In genomic region chr11:64796047-64796756, GRCh38 we compare ENCODE assay signal across 32 cellular contexts. TPM values are rescaled to one million over a fixed set of nuclear protein-coding genes. Genes with fewer than 3 reads are reported as not detected.
DNase-seq lines count a peak whose midpoint lies in the region; ATAC-seq, FAIRE-seq and TF ChIP-seq lines count a peak whose summit lies in the region.
"Had no signal": no experiment of that assay in that cellular context is flagged by ENCODE, and none has a peak within 500 bp of the region (broad histone marks: within the 10 kb centered on the region; RNA-seq: fewer than 3 reads in every experiment).

No MANE protein-coding gene starts in this region.

- in situ Hi-C loops in K562 (cut with MboI) = no loop called here

- H3K4me3 Mint-ChIP-seq in stimulated activated memory B cell treated with anti-CD40 and anti-IgM and Interleukin-4, amounts not matched to agents 10 μg/mL and 1 μg/mL and 100 μg/mL, for 72 hours = no peak overlapping the region
- H3K4me3 Mint-ChIP-seq: activated CD4-positive, alpha-beta memory T cell treated with anti-CD3 and anti-CD28 coated beads for 36 hours; CD8-positive, alpha-beta memory T cell; endodermal cell; nephron; stimulated activated naive CD8-positive, alpha-beta T cell treated with anti-CD3 and anti-CD28 coated beads, Interleukin-15, amount 100 ng/mL, for 72 hours; WTC11 had no signal

- no peaks in the 10 kb centered on the region for H3K9me3 ChIP-seq in KOPT-K1 (ENCODE audit: insufficient read depth, low read length, poor library complexity, severe bottlenecking)
- H3K9me3 ChIP-seq in K562 (replicated peaks; ENCODE audit: control insufficient read depth, insufficient read depth, low read depth, low read length) = no peaks in the 10 kb centered on the region
- H3K9me3 ChIP-seq: gastrocnemius medialis, thyroid gland had no signal

- H3K4me2 ChIP-seq in K562 (ENCODE audit: insufficient read depth, low read length) = no peak overlapping the region

- CTCF ChIA-PET in K562 (lab: Yijun Ruan, JAX; ENCODE audit: low intra/inter-chr PET ratio) = no interaction called here

- TF ChIP-seq POLR2A in K562 (conservative IDR thresholded peaks at IDR 0.05) = no peak

- no peak for TF ChIP-seq CTCF in K562 (IDR thresholded peaks at IDR 0.05 in 2 of 3, conservative IDR thresholded peaks at IDR 0.05 in 1 of 3; ENCODE audit: insufficient read depth in 2 of 3, low read depth in 1 of 3, low read length in 3 of 3)

- TF ChIP-seq EP300 in K562 (IDR thresholded peaks at IDR 0.05; ENCODE audit: low read length) = no peak

- peaks cover 60% of the 10 kb centered on the region for H3K36me3 Mint-ChIP-seq in stimulated activated memory B cell treated with anti-CD40 and anti-IgM and Interleukin-4, amounts not matched to agents 10 μg/mL and 1 μg/mL and 100 μg/mL, for 72 hours
- H3K36me3 Mint-ChIP-seq: WTC11 had no signal

- ATAC-seq in activated CD4-positive, CD25-positive, alpha-beta regulatory T cell treated with anti-CD3 and anti-CD28 coated beads, Interleukin-2, amount 50 U/mL, for 24 hours = no peak
- ATAC-seq in K562 = no peak
- no peak for ATAC-seq in stimulated activated memory B cell treated with anti-CD40 and anti-IgM and Interleukin-4, amounts not matched to agents 10 μg/mL and 1 μg/mL and 100 μg/mL, for 72 hours
- ATAC-seq in HG03196 (IDR thresholded peaks at IDR 0.05; ENCODE audit: unreplicated experiment) = no peak
- ATAC-seq: gastrocnemius medialis; left ventricle myocardium superior; Right ventricle myocardium inferior; sciatic nerve; stimulated activated naive CD8-positive, alpha-beta T cell treated with anti-CD3 and anti-CD28 coated beads, Interleukin-15, amount 100 ng/mL, for 72 hours; WTC11 had no signal

- peaks cover 54% of the 10 kb centered on the region for H3K4me1 Mint-ChIP-seq in stimulated activated memory B cell treated with anti-CD40 and anti-IgM and Interleukin-4, amounts not matched to agents 10 μg/mL and 1 μg/mL and 100 μg/mL, for 72 hours
- H3K4me1 Mint-ChIP-seq: endodermal cell, WTC11 had no signal

- H3K27ac ChIP-seq in KOPT-K1 (ENCODE audit: low read depth, low read length, poor library complexity, severe bottlenecking) (peak overlapping the region; percentile 19), K562 (ENCODE audit: extremely low read depth, low read depth, low read length) (no peak overlapping the region)
- H3K27ac ChIP-seq: 22Rv1, cardiac muscle cell, gastrocnemius medialis, thyroid gland had no signal

- H3K27ac Mint-ChIP-seq in stimulated activated memory B cell treated with anti-CD40 and anti-IgM and Interleukin-4, amounts not matched to agents 10 μg/mL and 1 μg/mL and 100 μg/mL, for 72 hours = peak overlapping the region; percentile 76
- H3K27ac Mint-ChIP-seq: activated CD4-positive, alpha-beta memory T cell treated with anti-CD3 and anti-CD28 coated beads for 36 hours; endodermal cell; nephron; progenitor cell of endocrine pancreas; WTC11 had no signal

- FAIRE-seq in K562 (lab: Jason Lieb, UNC) = no peak

- peaks cover 10 to 50% of the 10 kb centered on the region in 2 experiments for H3K4me1 ChIP-seq in K562 (replicated peaks in 1 of 2; ENCODE audit: control insufficient read depth in 2 of 2, insufficient read depth in 2 of 2, low read length in 2 of 2)
- H3K4me1 ChIP-seq: gastrocnemius medialis, thyroid gland had no signal

- no peak overlapping the region for H2AFZ ChIP-seq in K562 (ENCODE audit: low read depth, low read length)

- POLR2A ChIA-PET in K562 (lab: Yijun Ruan, JAX) = no interaction called here

- H4K20me1 ChIP-seq in K562 (replicated peaks; ENCODE audit: control insufficient read depth, insufficient read depth, low read length) = no peaks in the 10 kb centered on the region

- no peaks in the 10 kb centered on the region for H3K9me1 ChIP-seq in K562 (ENCODE audit: control insufficient read depth, insufficient read depth, low read length)

- WGBS in K562 (ENCODE audit: insufficient coverage, low coverage, missing lambda C conversion rate) = 81% methylated on average over 15 of the region's 19 CpGs

- no peak for TF ChIP-seq RAD21 in K562 (CRISPR knock-in tag; conservative IDR thresholded peaks at IDR 0.05 in 1 of 2, IDR thresholded peaks at IDR 0.05 in 1 of 2)

- no peaks in the 10 kb centered on the region for H3K27me3 Mint-ChIP-seq in stimulated activated memory B cell treated with anti-CD40 and anti-IgM and Interleukin-4, amounts not matched to agents 10 μg/mL and 1 μg/mL and 100 μg/mL, for 72 hours
- H3K27me3 Mint-ChIP-seq: activated CD4-positive, alpha-beta memory T cell treated with anti-CD3 and anti-CD28 coated beads for 36 hours; progenitor cell of endocrine pancreas; stimulated activated naive CD8-positive, alpha-beta T cell treated with anti-CD3 and anti-CD28 coated beads, Interleukin-15, amount 100 ng/mL, for 72 hours had no signal

- H3K4me3 ChIP-seq in K562 = no peak overlapping the region
- H3K4me3 ChIP-seq: cardiac muscle cell, gastrocnemius medialis, thyroid gland had no signal

- no peaks in the 10 kb centered on the region for H3K9me3 Mint-ChIP-seq in stimulated activated memory B cell treated with anti-CD40 and anti-IgM and Interleukin-4, amounts not matched to agents 10 μg/mL and 1 μg/mL and 100 μg/mL, for 72 hours
- H3K9me3 Mint-ChIP-seq: activated CD4-positive, alpha-beta memory T cell treated with anti-CD3 and anti-CD28 coated beads for 36 hours; CD8-positive, alpha-beta memory T cell; endodermal cell; nephron; stimulated activated naive CD8-positive, alpha-beta T cell treated with anti-CD3 and anti-CD28 coated beads, Interleukin-15, amount 100 ng/mL, for 72 hours; WTC11 had no signal

- DNase-seq in activated CD4-positive, CD25-positive, alpha-beta regulatory T cell treated with anti-CD3 and anti-CD28 coated beads, Interleukin-2, amount 50 U/mL, for 72 hours = peak; percentile 19
- DNase-seq in K562 (ENCODE audit: extremely low read depth in 1 of 4, low spot score in 3 of 4) (no peak), posterior vena cava (ENCODE audit: low spot score) (no peak), OCI-M1 (lab: John Stamatoyannopoulos, UW) (no peak)
- DNase-seq: activated CD4-positive, alpha-beta memory T cell treated with anti-CD3 and anti-CD28 coated beads for 36 hours; activated gamma-delta T cell; anterior cingulate cortex; CD8-positive, alpha-beta memory T cell; cortex of kidney; endodermal cell; gastrocnemius medialis; GF-D8; hypothalamus; midbrain; NCI-H1417; NCI-H2081 treated with DMSO at 0.1 percent for 48 hours; NCI-H345; NCI-H748 treated with DMSO at 0.1 percent for 48 hours; stimulated activated naive CD8-positive, alpha-beta T cell treated with anti-CD3 and anti-CD28 coated beads, Interleukin-15, amount 100 ng/mL, for 72 hours; thyroid gland had no signal

- intact Hi-C loops in K562 (cut with micrococcal nuclease) (no loop called here), posterior vena cava (cut with DNase I) (no loop called here)

- H3K9ac ChIP-seq in K562 (ENCODE audit: insufficient read depth in 1 of 2, low read depth in 2 of 2, low read length in 2 of 2) = no peak overlapping the region; a peak in 1 of 4 replicates

- H3K79me2 ChIP-seq in K562 (ENCODE audit: control insufficient read depth, insufficient read depth, low read length) = no peaks in the 10 kb centered on the region

- BruUV-seq in K562 (replicated peaks; lab: Mats Ljungman, UMichigan) = no TSS peak

- H3K36me3 ChIP-seq in KOPT-K1 (ENCODE audit: insufficient read depth, low read length) = peaks cover 35% of the 10 kb centered on the region; the same call in 1 of the 2 replicates
- H3K36me3 ChIP-seq in K562 (ENCODE audit: control insufficient read depth, insufficient read depth, low read length) = no peaks in the 10 kb centered on the region
- H3K36me3 ChIP-seq: cardiac muscle cell had no signal

- H3K27me3 ChIP-seq in K562 (ENCODE audit: control insufficient read depth in 2 of 2, insufficient read depth in 2 of 2, low read length in 2 of 2) = no peaks in the 10 kb centered on the region
- H3K27me3 ChIP-seq: cardiac muscle cell, gastrocnemius medialis, thyroid gland had no signal

RNA-seq across cellular contexts. Expression of gene MAP4K2, which starts 6.8 kb away (rescaled TPM):
- 11.3 and 40.1 TPM in 2 replicates for total RNA-seq in K562 (2011; cell fraction: chromatin; rRNA removed; ENCODE audit: low replicate concordance)
- total RNA-seq in K562 (2011; cell fraction: nucleolus; rRNA removed) = 20.5 and 22.5 TPM in 2 replicates
- 7.3 and 11.7 TPM in 2 replicates for total RNA-seq in K562 (2011; cell fraction: nucleoplasm; rRNA removed)
- total RNA-seq in K562 (2014; rRNA removed) (9.6 and 13.7 TPM in 2 replicates), K562 (2014; rRNA removed; fragmentation: Illumina TruSeq; extraction: Trizol) (3.4 and 4.9 TPM in 2 replicates), K562 (2015; rRNA removed; fragmentation: Illumina TruSeq; extraction: Trizol) (7.0 and 8.5 TPM in 2 replicates), K562 (2021) (13.9 and 14.5 TPM in 2 replicates), posterior vena cava (10 to 100 TPM; 13.2 to 14.7 TPM)
- polyA plus RNA-seq in K562 (2011; rRNA removed) (7.3 and 11.2 TPM in 2 replicates), K562 (2014; fragmentation: Illumina TruSeq; extraction: Trizol) (8.5 and 12.2 TPM in 2 replicates), K562 (2014; fragmentation: Nextera tagmentation; extraction: Ambion mirVana) (under 1 TPM; 0.13 to 0.39 TPM), K562 (2014; rRNA removed) (10.5 and 11.6 TPM in 2 replicates)
- polyA plus RNA-seq in K562 (2011; cell fraction: cytosol; rRNA removed) = 11.2 and 14.4 TPM in 2 replicates
- polyA plus RNA-seq in K562 (2011; cell fraction: nucleus; rRNA removed) = 40.2 and 43.0 TPM in 2 replicates
- polyA plus RNA-seq in K562 (2012) = 9.6 and 14.0 TPM in 2 replicates
- 5.1 and 6.7 TPM in 2 replicates for polyA minus RNA-seq in K562 (2011; rRNA and poly(A)+ RNA removed)
- polyA minus RNA-seq in K562 (2011; cell fraction: cytosol; rRNA and poly(A)+ RNA removed) = 8.8 and 11.1 TPM in 2 replicates
- 5.8 and 12.4 TPM in 2 replicates for polyA minus RNA-seq in K562 (2011; cell fraction: nucleus; rRNA and poly(A)+ RNA removed)

RNA-seq across cellular contexts. Expression of gene MEN1, which starts 14.1 kb away (rescaled TPM):
- 33.3 and 80.8 TPM in 2 replicates for total RNA-seq in K562 (2011; cell fraction: chromatin; rRNA removed; ENCODE audit: low replicate concordance)
- total RNA-seq in K562 (2011; cell fraction: nucleolus; rRNA removed) = 78.7 and 86.4 TPM in 2 replicates
- 51.5 and 54.8 TPM in 2 replicates for total RNA-seq in K562 (2011; cell fraction: nucleoplasm; rRNA removed)
- total RNA-seq in K562 (2014; rRNA removed) (24.3 and 29.4 TPM in 2 replicates), K562 (2014; rRNA removed; fragmentation: Illumina TruSeq; extraction: Trizol) (6.3 and 7.3 TPM in 2 replicates), K562 (2015; rRNA removed; fragmentation: Illumina TruSeq; extraction: Trizol) (12.3 and 15.0 TPM in 2 replicates), K562 (2021) (55.7 and 57.2 TPM in 2 replicates), posterior vena cava (1 to 10 TPM; 9.2 to 9.4 TPM)
- polyA plus RNA-seq in K562 (2011; rRNA removed) (19.3 and 34.7 TPM in 2 replicates), K562 (2014; fragmentation: Illumina TruSeq; extraction: Trizol) (42.7 and 48.3 TPM in 2 replicates), K562 (2014; fragmentation: Nextera tagmentation; extraction: Ambion mirVana) (1 to 10 TPM; 3.4 to 3.9 TPM), K562 (2014; rRNA removed) (40.5 and 42.5 TPM in 2 replicates)
- polyA plus RNA-seq in K562 (2011; cell fraction: cytosol; rRNA removed) = 22.5 and 54.7 TPM in 2 replicates
- 88.7 and 149 TPM in 2 replicates for polyA plus RNA-seq in K562 (2011; cell fraction: nucleus; rRNA removed)
- 41.1 and 44.4 TPM in 2 replicates for polyA plus RNA-seq in K562 (2012)
- 6.3 and 9.1 TPM in 2 replicates for polyA minus RNA-seq in K562 (2011; rRNA and poly(A)+ RNA removed)
- polyA minus RNA-seq in K562 (2011; cell fraction: cytosol; rRNA and poly(A)+ RNA removed) = 24.1 and 29.2 TPM in 2 replicates
- 19.9 and 21.0 TPM in 2 replicates for polyA minus RNA-seq in K562 (2011; cell fraction: nucleus; rRNA and poly(A)+ RNA removed)

RNA-seq across cellular contexts. Expression of gene SF1, which starts 17.9 kb away (rescaled TPM):
- total RNA-seq in K562 (2011; cell fraction: chromatin; rRNA removed; ENCODE audit: low replicate concordance) = 535 and 698 TPM in 2 replicates
- total RNA-seq in K562 (2011; cell fraction: nucleolus; rRNA removed) = 252 and 253 TPM in 2 replicates
- 451 and 617 TPM in 2 replicates for total RNA-seq in K562 (2011; cell fraction: nucleoplasm; rRNA removed)
- total RNA-seq in K562 (2014; rRNA removed) = 141 and 158 TPM in 2 replicates
- 111 and 122 TPM in 2 replicates for total RNA-seq in K562 (2014; rRNA removed; fragmentation: Illumina TruSeq; extraction: Trizol)
- 78.3 and 84.0 TPM in 2 replicates for total RNA-seq in K562 (2015; rRNA removed; fragmentation: Illumina TruSeq; extraction: Trizol)
- 295 and 334 TPM in 2 replicates for total RNA-seq in K562 (2021)
- 64.3 and 88.2 TPM in 2 replicates for polyA plus RNA-seq in K562 (2011; rRNA removed)
- 38.0 and 43.0 TPM in 2 replicates for polyA plus RNA-seq in K562 (2011; cell fraction: cytosol; rRNA removed)
- polyA plus RNA-seq in K562 (2011; cell fraction: nucleus; rRNA removed) = 224 and 275 TPM in 2 replicates
- polyA plus RNA-seq in K562 (2012) = 197 and 225 TPM in 2 replicates
- 207 and 244 TPM in 2 replicates for polyA plus RNA-seq in K562 (2014; fragmentation: Illumina TruSeq; extraction: Trizol)
- 10 to 100 TPM; 13.1 to 14.0 TPM for polyA plus RNA-seq in K562 (2014; fragmentation: Nextera tagmentation; extraction: Ambion mirVana)
- 123 and 131 TPM in 2 replicates for polyA plus RNA-seq in K562 (2014; rRNA removed)
- 94.0 and 130 TPM in 2 replicates for polyA minus RNA-seq in K562 (2011; rRNA and poly(A)+ RNA removed)
- polyA minus RNA-seq in K562 (2011; cell fraction: cytosol; rRNA and poly(A)+ RNA removed) = 61.7 and 83.6 TPM in 2 replicates
- 141 and 236 TPM in 2 replicates for polyA minus RNA-seq in K562 (2011; cell fraction: nucleus; rRNA and poly(A)+ RNA removed)
- total RNA-seq in posterior vena cava = 100 to 1,000 TPM; 181 to 189 TPM

RNA-seq across cellular contexts. Expression of gene PYGM, which starts 36.4 kb away (rescaled TPM):
- 3.2 and 8.8 TPM in 2 replicates for total RNA-seq in K562 (2011; cell fraction: chromatin; rRNA removed; ENCODE audit: low replicate concordance)
- total RNA-seq in K562 (2011; cell fraction: nucleolus; rRNA removed) = 2.1 and 2.3 TPM in 2 replicates
- 2.2 and 2.8 TPM in 2 replicates for total RNA-seq in K562 (2011; cell fraction: nucleoplasm; rRNA removed)
- 0.65 and 1.5 TPM in 2 replicates for total RNA-seq in K562 (2014; rRNA removed)
- total RNA-seq in K562 (2014; rRNA removed; fragmentation: Illumina TruSeq; extraction: Trizol) = 0.29 and 0.32 TPM in 2 replicates
- 0.33 and 0.60 TPM in 2 replicates for total RNA-seq in K562 (2015; rRNA removed; fragmentation: Illumina TruSeq; extraction: Trizol)
- total RNA-seq in K562 (2021) = 0.69 and 1.2 TPM in 2 replicates
- polyA plus RNA-seq in K562 (2011; rRNA removed) = 0.72 and 1.2 TPM in 2 replicates
- polyA plus RNA-seq in K562 (2011; cell fraction: cytosol; rRNA removed) = 0.59 and 1.3 TPM in 2 replicates
- 1.7 and 3.2 TPM in 2 replicates for polyA plus RNA-seq in K562 (2011; cell fraction: nucleus; rRNA removed)
- 0.68 and 0.82 TPM in 2 replicates for polyA plus RNA-seq in K562 (2012)
- 0.76 and 0.87 TPM in 2 replicates for polyA plus RNA-seq in K562 (2014; fragmentation: Illumina TruSeq; extraction: Trizol)
- under 1 TPM; 0.07 to 0.11 TPM for polyA plus RNA-seq in K562 (2014; fragmentation: Nextera tagmentation; extraction: Ambion mirVana)
- 0.55 and 0.68 TPM in 2 replicates for polyA plus RNA-seq in K562 (2014; rRNA removed)
- 0.42 and 0.53 TPM in 2 replicates for polyA minus RNA-seq in K562 (2011; rRNA and poly(A)+ RNA removed)
- 2.1 and 3.9 TPM in 2 replicates for polyA minus RNA-seq in K562 (2011; cell fraction: cytosol; rRNA and poly(A)+ RNA removed)
- 0.78 and 2.2 TPM in 2 replicates for polyA minus RNA-seq in K562 (2011; cell fraction: nucleus; rRNA and poly(A)+ RNA removed)
- 10 to 100 TPM; 19.3 to 43.2 TPM for total RNA-seq in posterior vena cava

RNA-seq across cellular contexts. Expression of gene CDC42BPG, which starts 48.3 kb away (rescaled TPM):
- total RNA-seq in K562 (2011; cell fraction: chromatin; rRNA removed; ENCODE audit: low replicate concordance) = 19.1 and 64.6 TPM in 2 replicates
- 33.3 and 37.9 TPM in 2 replicates for total RNA-seq in K562 (2011; cell fraction: nucleolus; rRNA removed)
- total RNA-seq in K562 (2011; cell fraction: nucleoplasm; rRNA removed) = 16.2 and 19.7 TPM in 2 replicates
- total RNA-seq in K562 (2014; rRNA removed) (4.0 and 7.1 TPM in 2 replicates), K562 (2014; rRNA removed; fragmentation: Illumina TruSeq; extraction: Trizol) (0.99 and 1.1 TPM in 2 replicates), K562 (2015; rRNA removed; fragmentation: Illumina TruSeq; extraction: Trizol) (2.1 and 2.5 TPM in 2 replicates), K562 (2021) (7.4 and 8.8 TPM in 2 replicates), posterior vena cava (under 1 TPM; 0.37 to 0.38 TPM)
- polyA plus RNA-seq in K562 (2011; rRNA removed) (2.2 and 3.6 TPM in 2 replicates), K562 (2014; fragmentation: Illumina TruSeq; extraction: Trizol) (1.8 and 4.6 TPM in 2 replicates), K562 (2014; fragmentation: Nextera tagmentation; extraction: Ambion mirVana) (under 1 TPM; 0.04 to 0.08 TPM), K562 (2014; rRNA removed) (7.9 and 11.8 TPM in 2 replicates)
- polyA plus RNA-seq in K562 (2011; cell fraction: cytosol; rRNA removed) = 2.0 and 4.5 TPM in 2 replicates
- polyA plus RNA-seq in K562 (2011; cell fraction: nucleus; rRNA removed) = 15.1 and 28.5 TPM in 2 replicates
- 4.7 and 6.3 TPM in 2 replicates for polyA plus RNA-seq in K562 (2012)
- 2.1 and 3.0 TPM in 2 replicates for polyA minus RNA-seq in K562 (2011; rRNA and poly(A)+ RNA removed)
- 3.2 and 3.5 TPM in 2 replicates for polyA minus RNA-seq in K562 (2011; cell fraction: cytosol; rRNA and poly(A)+ RNA removed)
- 12.1 and 12.2 TPM in 2 replicates for polyA minus RNA-seq in K562 (2011; cell fraction: nucleus; rRNA and poly(A)+ RNA removed)
